8 cellular contexts compared by ENCODE assay signal in the genomic region with DNA sequence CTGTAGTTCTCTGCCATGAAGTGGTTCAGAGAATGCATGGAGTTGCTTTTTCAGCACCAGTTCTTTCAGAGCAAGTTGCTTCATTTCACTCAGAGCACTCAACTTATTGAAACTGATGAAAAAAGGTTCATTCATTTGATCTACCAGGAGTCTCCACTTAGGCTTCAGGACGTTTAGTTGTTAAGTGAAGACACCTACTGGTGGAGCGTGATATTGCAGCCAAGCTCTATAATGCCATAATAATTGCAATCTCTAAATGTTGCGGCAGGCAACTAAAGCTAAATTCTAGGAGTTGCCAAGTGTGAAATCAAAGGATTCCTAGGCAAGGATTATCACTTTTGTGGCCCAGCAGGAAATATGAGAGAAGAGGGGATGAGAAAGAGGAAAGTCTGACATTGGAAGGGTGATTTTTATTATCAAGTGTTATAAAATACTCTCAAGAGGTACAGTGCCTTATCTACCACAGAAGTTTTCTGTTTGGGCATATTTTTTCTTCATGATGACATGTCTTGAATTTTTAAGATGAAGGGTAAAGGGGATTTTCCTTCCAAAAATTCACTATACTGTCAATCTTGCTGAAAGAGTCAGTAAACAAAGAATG.
DNase-seq lines count a peak whose midpoint lies in the region; ATAC-seq lines count a peak whose summit lies in the region.

No MANE protein-coding gene starts in this region.

- no peak overlapping the region for H3K4me2 ChIP-seq in mesendoderm (ENCODE audit: low read length)

- no peak overlapping the region for H3K4me3 Mint-ChIP-seq in T-helper 17 cell

- no peaks in the 10 kb centered on the region for H3K79me2 ChIP-seq in mesendoderm (ENCODE audit: control insufficient read depth, insufficient read depth, low read length)

- no peak overlapping the region for H3K4me3 ChIP-seq in mesendoderm (ENCODE audit: low read length)

- H3K36me3 ChIP-seq in mesendoderm (ENCODE audit: control insufficient read depth, insufficient read depth, low read length): peaks cover 2% of the 10 kb centered on the region

- no peak overlapping the region for H2BK120ac ChIP-seq in mesendoderm (ENCODE audit: low read depth, low read length)

- no peak overlapping the region for H3K56ac ChIP-seq in mesendoderm (ENCODE audit: low read length)

- no peaks in the 10 kb centered on the region for H3K79me1 ChIP-seq in mesendoderm (ENCODE audit: low read length)

- no peaks in the 10 kb centered on the region for H3K4me1 ChIP-seq in mesendoderm (ENCODE audit: control insufficient read depth, low read depth, low read length)

- no peak overlapping the region for H3K23ac ChIP-seq in mesendoderm (ENCODE audit: low read length)

- no peak overlapping the region for H2AK5ac ChIP-seq in mesendoderm (ENCODE audit: low read length)

- ATAC-seq in T-helper 17 cell: no peak
- ATAC-seq in GM18520 (IDR thresholded peaks at IDR 0.05; ENCODE audit: unreplicated experiment): no peak

- H3K27me3 ChIP-seq in mesendoderm (ENCODE audit: insufficient read depth, low read length, poor library complexity): no peaks in the 10 kb centered on the region

- H3K18ac ChIP-seq in mesendoderm (ENCODE audit: low read length): no peak overlapping the region

- H2BK15ac ChIP-seq in mesendoderm (replicated peaks; ENCODE audit: low read depth): no peak overlapping the region

- H2BK5ac ChIP-seq in mesendoderm (ENCODE audit: low read length): no peak overlapping the region

- H3K4ac ChIP-seq in mesendoderm (ENCODE audit: low read depth, low read length): no peak overlapping the region

- H4K5ac ChIP-seq in mesendoderm (ENCODE audit: low read length): no peak overlapping the region

- H3K27ac Mint-ChIP-seq in T-helper 17 cell: no peak overlapping the region

- WGBS in mesendoderm (ENCODE audit: extremely low coverage, insufficient coverage, low lambda C conversion rate): no CpG with 5 or more reads among the region's 3 CpGs

- H4K8ac ChIP-seq in mesendoderm (ENCODE audit: low read depth, low read length): no peak overlapping the region

- H3K9me3 ChIP-seq in T-helper 17 cell (ENCODE audit: control insufficient read depth, low read length, poor library complexity, severe bottlenecking): peaks cover 5% of the 10 kb centered on the region

- H3K27me3 Mint-ChIP-seq in T-helper 17 cell: peaks cover 23% of the 10 kb centered on the region

- no peaks in the 10 kb centered on the region for H3K4me1 Mint-ChIP-seq in T-helper 17 cell

- DNase-seq in NK-92 treated with Interleukin-12 subunit alpha and Interleukin-12 subunit beta, amount 100 ng/mL, for 24 hours (lab: John Stamatoyannopoulos, UW): peak; percentile 28
- no peak for DNase-seq in NK-92 (lab: John Stamatoyannopoulos, UW; ENCODE audit: unreplicated experiment)
- DNase-seq in Kasumi-1 (lab: John Stamatoyannopoulos, UW): peak; percentile 22 to 35
- DNase-seq in astrocyte of the hippocampus (ENCODE audit: low read depth, low spot score): peak; percentile 63
- DNase-seq in mesendoderm: peak; percentile 67
- no peak for DNase-seq in T-helper 17 cell
- DNase-seq in NCI-H2081 treated with DMSO at 0.1 percent for 48 hours (lab: John Stamatoyannopoulos, UW): no peak

- H3K36me3 Mint-ChIP-seq in T-helper 17 cell (ENCODE audit: low read depth): no peaks in the 10 kb centered on the region

- H3K27ac ChIP-seq in mesendoderm (ENCODE audit: low read depth, low read length): no peak overlapping the region

- no peak overlapping the region for H3K9ac ChIP-seq in mesendoderm (ENCODE audit: low read length)

Comparison
In these comparisons a context has a peak if more than half of its experiments do, and no peak if none do; other contexts are left out.
1. DNase-seq: peak in NK-92 treated with Interleukin-12 subunit alpha and Interleukin-12 subunit beta, amount 100 ng/mL, for 24 hours (single experiment), Kasumi-1 (2 of 2), astrocyte of the hippocampus (single experiment) and mesendoderm (single experiment); none in NK-92 (single experiment), T-helper 17 cell (0 of 3) and NCI-H2081 treated with DMSO at 0.1 percent for 48 hours (single experiment).